Comparison of ENCODE assay signal across 20 cellular contexts in genomic region chr9:134833294-134833880, GRCh38. TPM values are rescaled to one million over a fixed set of nuclear protein-coding genes. Genes with fewer than 3 reads are reported as not detected.
DNase-seq lines count a peak whose midpoint lies in the region; ATAC-seq, FAIRE-seq and TF ChIP-seq lines count a peak whose summit lies in the region.
"Had no signal": no experiment of that assay in that cellular context is flagged by ENCODE, and none has a peak within 500 bp of the region (broad histone marks: within the 10 kb centered on the region; RNA-seq: fewer than 3 reads in every experiment).

No MANE protein-coding gene starts in this region.

- no peaks in the 10 kb centered on the region for H3K27me3 Mint-ChIP-seq in neural progenitor cell (ENCODE audit: insufficient read depth, low read depth)

- no peaks in the 10 kb centered on the region for H3K9me3 ChIP-seq in H1 (ENCODE audit: insufficient read depth in 2 of 2, low read depth in 1 of 2, low read length in 1 of 2)
- no peaks in the 10 kb centered on the region for H3K9me3 ChIP-seq in neural progenitor cell (ENCODE audit: low read depth)
- no peaks in the 10 kb centered on the region for H3K9me3 ChIP-seq in psoas muscle
- H3K9me3 ChIP-seq: A549, BE2C had no signal

- no peak for TF ChIP-seq POLR2A in H1 (IDR thresholded peaks at IDR 0.05; ENCODE audit: control extremely low read depth in 1 of 2, low read depth in 2 of 2, low read length in 2 of 2)

- H2AK5ac ChIP-seq in H1 (ENCODE audit: low read depth, low read length) = no peak overlapping the region

- H3K4me3 ChIP-seq in H1 (ENCODE audit: extremely low read depth in 1 of 4, insufficient read depth in 2 of 4, low read depth in 3 of 4, low read length in 4 of 4) (no peak overlapping the region), neural progenitor cell (no peak overlapping the region), psoas muscle (no peak overlapping the region)
- H3K4me3 ChIP-seq: A549 had no signal

- no peak overlapping the region for H3K27ac Mint-ChIP-seq in neural progenitor cell
- H3K27ac Mint-ChIP-seq: CD14-positive monocyte; CD8-positive, alpha-beta T cell; HFFc6 had no signal

- no peak overlapping the region for H2BK12ac ChIP-seq in H1 (ENCODE audit: low read depth, low read length)

- no peak overlapping the region; the same call in 1 of the 2 replicates for H2BK5ac ChIP-seq in H1 (ENCODE audit: low read depth, low read length)

- no peak for FAIRE-seq in H1 (lab: Jason Lieb, UNC)
- FAIRE-seq: A549, D721Med had no signal

- H4K8ac ChIP-seq in H1 (ENCODE audit: extremely low read depth, insufficient read depth, low read length) = peak overlapping the region; percentile 59; the same call in 1 of the 2 replicates

- CTCF ChIA-PET in H1 (lab: Charles Lee; ENCODE audit: partially characterized antibody) = interaction anchor here (0.8 to 1.3 kb wide), 2 partner anchors 53 to 59 kb away, joined by 3 read pairs; no protein-coding TSS in a partner anchor

- no peak overlapping the region for H2BK20ac ChIP-seq in H1 (ENCODE audit: low read length)

- H3K23me2 ChIP-seq in H1 (ENCODE audit: low read depth, low read length) = peaks cover 4% of the 10 kb centered on the region; the same call in 1 of the 2 replicates

- no peak overlapping the region for H2BK120ac ChIP-seq in H1 (replicated peaks; ENCODE audit: low read depth, low read length)

- H3K4me3 Mint-ChIP-seq in neural progenitor cell = no peak overlapping the region
- H3K4me3 Mint-ChIP-seq: CD14-positive monocyte; CD8-positive, alpha-beta T cell had no signal

- POLR2A ChIA-PET in H1 (lab: Charles Lee; ENCODE audit: partially characterized antibody) = no interaction called here

- ATAC-seq in left colon (no peak), psoas muscle (no peak)
- ATAC-seq: A549; CD8-positive, alpha-beta T cell had no signal

- no peak overlapping the region for H4K5ac ChIP-seq in H1 (ENCODE audit: insufficient read length, low read depth, low read length)

- H2AFZ ChIP-seq in H1 (ENCODE audit: low read length) = no peak overlapping the region
- no peak overlapping the region for H2AFZ ChIP-seq in neural progenitor cell (replicated peaks)

- no peak overlapping the region for H3K4me2 ChIP-seq in H1 (ENCODE audit: insufficient read depth in 1 of 2, low read depth in 2 of 2, low read length in 2 of 2)
- H3K4me2 ChIP-seq in neural progenitor cell = no peak overlapping the region
- H3K4me2 ChIP-seq: A549 had no signal

- H3K4me1 ChIP-seq in H1 (replicated peaks in 1 of 4; ENCODE audit: control insufficient read depth in 3 of 4, insufficient read depth in 4 of 4, low read length in 3 of 4) (no peaks in the 10 kb centered on the region), neural progenitor cell (no peaks in the 10 kb centered on the region), psoas muscle (no peaks in the 10 kb centered on the region)
- H3K4me1 ChIP-seq: A549, BE2C had no signal

- no peaks in the 10 kb centered on the region for H3K27me3 ChIP-seq in H1 (replicated peaks in 1 of 4; ENCODE audit: control insufficient read depth in 3 of 4, extremely low read depth in 1 of 4, insufficient read depth in 3 of 4, low read length in 3 of 4)
- H3K27me3 ChIP-seq in neural progenitor cell = no peaks in the 10 kb centered on the region
- H3K27me3 ChIP-seq in psoas muscle (ENCODE audit: insufficient read depth in 3 of 3, low read length in 2 of 3) = peaks cover 0 to 4% (median 0%) of the 10 kb centered on the region in 3 donors
- H3K27me3 ChIP-seq: BE2C had no signal

- TF ChIP-seq RAD21 in H1 (IDR thresholded peaks at IDR 0.05 in 1 of 2, conservative IDR thresholded peaks at IDR 0.05 in 1 of 2; ENCODE audit: low read depth in 2 of 2, low read length in 2 of 2) = no peak

- no peak overlapping the region for H3K56ac ChIP-seq in H1 (replicated peaks; ENCODE audit: insufficient read length, low read depth, low read length)

- no peak overlapping the region for H3K18ac ChIP-seq in H1 (ENCODE audit: extremely low read depth, low read length)

- 86% methylated on average over 11 of the region's 11 CpGs; no CpG with 5 or more reads in 1 of the 2 experiments for WGBS in H1 (ENCODE audit: extremely low coverage in 1 of 2, insufficient coverage in 1 of 2, insufficient read length in 1 of 2, insufficient replicate concordance in 2 of 2, low coverage in 1 of 2, low lambda C conversion rate in 2 of 2, missing lambda C conversion rate in 1 of 2), 2 experiments
- WGBS in psoas muscle, 3 donors = 54 to 77% (median 59%) methylated on average over 11 of the region's 11 CpGs

- no peaks in the 10 kb centered on the region for H3K36me3 Mint-ChIP-seq in neural progenitor cell
- H3K36me3 Mint-ChIP-seq: CD14-positive monocyte; CD8-positive, alpha-beta T cell had no signal

- H3F3A ChIP-seq in neural progenitor cell (ENCODE audit: low read depth) = no peaks in the 10 kb centered on the region

- H4K20me1 ChIP-seq in H1 (replicated peaks in 1 of 2; ENCODE audit: control insufficient read depth in 1 of 2, insufficient read depth in 2 of 2, low read length in 2 of 2) = peaks cover 0 to 3% of the 10 kb centered on the region in 2 experiments
- no peaks in the 10 kb centered on the region for H4K20me1 ChIP-seq in neural progenitor cell (ENCODE audit: low read depth)

- H3K4me1 Mint-ChIP-seq in neural progenitor cell = peaks cover 3% of the 10 kb centered on the region
- H3K4me1 Mint-ChIP-seq: CD14-positive monocyte had no signal

- DNase-seq in DMS 273 treated with DMSO at 0.1 percent for 48 hours (lab: John Stamatoyannopoulos, UW) = peak; percentile 50
- DNase-seq in NCI-H524 treated with DMSO at 0.1 percent for 48 hours (lab: John Stamatoyannopoulos, UW) = peak; percentile 84
- DNase-seq in H1 (ENCODE audit: low read depth in 1 of 2, low spot score in 2 of 2) = no peak
- peak; percentile 52 for DNase-seq in neural progenitor cell (ENCODE audit: low spot score)
- no peak for DNase-seq in left colon
- no peak for DNase-seq in psoas muscle
- no peak for DNase-seq in SW 1271 (lab: John Stamatoyannopoulos, UW)
- no peak for DNase-seq in NCI-H1436 (lab: John Stamatoyannopoulos, UW)
- DNase-seq: BE2C; CD8-positive, alpha-beta T cell; COR-L47; DMS53; GF-D8; HCEC 1CT; HFFc6 had no signal

- H3K79me1 ChIP-seq in H1 (ENCODE audit: low read depth, low read length) = no peaks in the 10 kb centered on the region

- H3K36me3 ChIP-seq in H1 (ENCODE audit: control insufficient read depth in 2 of 4, insufficient read depth in 4 of 4, low read length in 3 of 4) = peaks cover 0 to 2% (median 0%) of the 10 kb centered on the region in 4 experiments; a peak in 2 of 8 replicates
- H3K36me3 ChIP-seq in neural progenitor cell = no peaks in the 10 kb centered on the region
- H3K36me3 ChIP-seq in psoas muscle (ENCODE audit: insufficient read depth in 1 of 2, low read depth in 1 of 2) = peaks cover 0 to 5% of the 10 kb centered on the region in 2 donors
- H3K36me3 ChIP-seq: BE2C had no signal

- H3K9me3 Mint-ChIP-seq in neural progenitor cell = no peaks in the 10 kb centered on the region
- H3K9me3 Mint-ChIP-seq: CD14-positive monocyte; CD8-positive, alpha-beta T cell; HFFc6 had no signal

- H3K79me2 ChIP-seq in H1 (ENCODE audit: control insufficient read depth in 1 of 2, insufficient read depth in 2 of 2, low read length in 2 of 2) (no peaks in the 10 kb centered on the region), neural progenitor cell (ENCODE audit: low read depth) (no peaks in the 10 kb centered on the region)

- no peak overlapping the region for H3K23ac ChIP-seq in H1 (ENCODE audit: insufficient read length)

- no peak overlapping the region for H3K14ac ChIP-seq in H1 (ENCODE audit: insufficient read length)

- H2BK15ac ChIP-seq in H1 (ENCODE audit: low read length) = no peak overlapping the region

- H3K9ac ChIP-seq in H1 (replicated peaks in 1 of 4; ENCODE audit: extremely low read depth in 1 of 4, low read depth in 3 of 4, low read length in 3 of 4) = no peak overlapping the region
- H3K9ac ChIP-seq in neural progenitor cell = no peak overlapping the region

- no peak for TF ChIP-seq EP300 in H1 (IDR thresholded peaks at IDR 0.05; ENCODE audit: borderline replicate concordance in 1 of 2, low read depth in 2 of 2, low read length in 2 of 2)

- no peak overlapping the region for H4K91ac ChIP-seq in H1 (replicated peaks; ENCODE audit: insufficient read length, low read length)

- intact Hi-C loops in left colon (cut with DNase I, micrococcal nuclease) = no loop called here
- intact Hi-C loops in psoas muscle (cut with DNase I) = no loop called here

- no peak for TF ChIP-seq CTCF in H1 (IDR thresholded peaks at IDR 0.05; ENCODE audit: control extremely low read depth in 1 of 3, insufficient read depth in 1 of 3, low read depth in 1 of 3, low read length in 3 of 3)
- TF ChIP-seq CTCF in neural progenitor cell (IDR thresholded peaks at IDR 0.05) = no peak
- TF ChIP-seq CTCF in psoas muscle (IDR thresholded peaks at IDR 0.05) = no peak

- H3K27ac ChIP-seq in H1 (ENCODE audit: low read depth, low read length) (no peak overlapping the region), neural progenitor cell (no peak overlapping the region), psoas muscle (no peak overlapping the region)
- H3K27ac ChIP-seq: A549 had no signal

- no peak overlapping the region for H3K4ac ChIP-seq in H1 (replicated peaks; ENCODE audit: insufficient read length, low read depth, low read length)

TF ChIP-seq in H1, 55 proteins besides CTCF, POLR2A, EP300 and RAD21 (continues in another document):
- TF ChIP-seq SP1 (IDR thresholded peaks at IDR 0.05; ENCODE audit: low read depth, low read length) (no peak), SUZ12 (IDR thresholded peaks at IDR 0.05; ENCODE audit: low read length) (no peak), PHF8 (conservative IDR thresholded peaks at IDR 0.05; ENCODE audit: low read depth, low read length) (no peak), EZH2 (IDR thresholded peaks at IDR 0.05; ENCODE audit: low read depth, low read length, severe bottlenecking) (no peak)

RNA-seq across cellular contexts. Expression of gene FCN2, which starts 47.2 kb away (rescaled TPM):
- not detected in 2 replicates for total RNA-seq in H1 (2021; fragmentation: NEBNext Ultra II Directional; extraction: Animal tissue kit (Norgen Biotek cat#: 25700))
- polyA plus RNA-seq in H1 (2011; rRNA removed) (not detected in 2 replicates), psoas muscle (under 1 TPM in 1 of 3 donors, not detected in 2; 0.07 TPM)
- polyA plus RNA-seq in H1 (2011; cell fraction: cytosol; rRNA removed) = not detected
- not detected for polyA plus RNA-seq in H1 (2011; cell fraction: nucleus; rRNA removed)
- polyA plus RNA-seq in H1 (2012, experiment 1 of 2) = not detected in 4 replicates
- not detected for polyA plus RNA-seq in H1 (2012, experiment 2 of 2)
- not detected for polyA plus RNA-seq in H1 (2013, experiment 1 of 2)
- not detected for polyA plus RNA-seq in H1 (2013, experiment 2 of 2)
- polyA minus RNA-seq in H1 (2011; rRNA and poly(A)+ RNA removed) = not detected in 2 replicates
- polyA minus RNA-seq in H1 (2011; cell fraction: cytosol; rRNA and poly(A)+ RNA removed) = not detected
- not detected for polyA minus RNA-seq in H1 (2011; cell fraction: nucleus; rRNA and poly(A)+ RNA removed)
- total RNA-seq in neural progenitor cell (ENCODE audit: low replicate concordance) (not detected in 2 replicates), left colon (not detected), psoas muscle (not detected)
- total RNA-seq: CD8-positive, alpha-beta T cell; H4; HFFc6 had no signal
- polyA plus RNA-seq: A549, AG04450, CD14-positive monocyte had no signal

Comparison
In these comparisons a context has a peak if more than half of its experiments do, and no peak if none do; other contexts are left out.
1. DNase-seq: peak in DMS 273 treated with DMSO at 0.1 percent for 48 hours (single experiment), NCI-H524 treated with DMSO at 0.1 percent for 48 hours (single experiment) and neural progenitor cell (single experiment); none in H1 (0 of 2), left colon (0 of 2), psoas muscle (0 of 2), SW 1271 (0 of 2) and NCI-H1436 (single experiment).